ENCODE assay signal across 1 cellular context in genomic region chr1:52680353-52680752, GRCh38.
TF ChIP-seq lines count a peak whose summit lies in the region.

No MANE protein-coding gene starts in this region.

TF ChIP-seq in WTC11, 78 proteins besides CTCF, POLR2A, EP300 and RAD21 (continued from another document):
- no peak for TF ChIP-seq PRDM15 (CRISPR knock-in tag; IDR thresholded peaks at IDR 0.05)
- no peak for TF ChIP-seq ESRRA (CRISPR knock-in tag; IDR thresholded peaks at IDR 0.05; ENCODE audit: borderline replicate concordance)
- no peak for TF ChIP-seq ZBTB21 (CRISPR knock-in tag; IDR thresholded peaks at IDR 0.05; ENCODE audit: borderline replicate concordance)
- no peak for TF ChIP-seq RELA (CRISPR knock-in tag; IDR thresholded peaks at IDR 0.05; ENCODE audit: borderline replicate concordance)
- TF ChIP-seq OVOL2 (CRISPR knock-in tag; IDR thresholded peaks at IDR 0.05; ENCODE audit: borderline replicate concordance), result no peak
- no peak for TF ChIP-seq ZNF219 (CRISPR knock-in tag; IDR thresholded peaks at IDR 0.05; ENCODE audit: borderline replicate concordance)
- no peak for TF ChIP-seq CREB1 (CRISPR knock-in tag; IDR thresholded peaks at IDR 0.05)
- TF ChIP-seq PRRX2 (CRISPR knock-in tag; IDR thresholded peaks at IDR 0.05), result no peak
- TF ChIP-seq ARID4B (CRISPR knock-in tag; IDR thresholded peaks at IDR 0.05; ENCODE audit: borderline replicate concordance), result no peak
- no peak for TF ChIP-seq JAZF1 (CRISPR knock-in tag; IDR thresholded peaks at IDR 0.05)
- no peak for TF ChIP-seq AFF4 (CRISPR knock-in tag; IDR thresholded peaks at IDR 0.05; ENCODE audit: borderline replicate concordance)
